14 cellular contexts compared by ENCODE assay signal in genomic region chr2:163692611-163693482, GRCh38. TPM values are rescaled to one million over a fixed set of nuclear protein-coding genes. Genes with fewer than 3 reads are reported as not detected.
DNase-seq lines count a peak whose midpoint lies in the region; ATAC-seq and TF ChIP-seq lines count a peak whose summit lies in the region.
"Had no signal": no experiment of that assay in that cellular context is flagged by ENCODE, and none has a peak within 500 bp of the region (broad histone marks: within the 10 kb centered on the region; RNA-seq: fewer than 3 reads in every experiment).

No MANE protein-coding gene starts in this region.

- in situ Hi-C loops in transverse colon (cut with MboI; ENCODE audit: low pct_ligation_motif_present in 1 of 4, low pct_unique_long_range_greater_than_20kb in 1 of 4, low sequenced_read_pairs in 3 of 4): no loop called here

- TF ChIP-seq CTCF in MCF 10A (IDR thresholded peaks at IDR 0.05; ENCODE audit: unreplicated experiment) (no peak), breast epithelium (IDR thresholded peaks at IDR 0.05) (no peak), chondrocyte (IDR thresholded peaks at IDR 0.05) (no peak), transverse colon (IDR thresholded peaks at IDR 0.05) (no peak), ovary (IDR thresholded peaks at IDR 0.05) (no peak)

- H3K4me1 Mint-ChIP-seq in MCF 10A (ENCODE audit: insufficient read depth, unreplicated experiment) (peaks cover 29% of the 10 kb centered on the region), chondrocyte (ENCODE audit: low read depth) (peaks cover 61% of the 10 kb centered on the region)
- H3K4me1 Mint-ChIP-seq: naive thymus-derived CD8-positive, alpha-beta T cell had no signal

- no peak for ATAC-seq in GM19328 (IDR thresholded peaks at IDR 0.05; ENCODE audit: unreplicated experiment)
- ATAC-seq: naive thymus-derived CD8-positive, alpha-beta T cell; stimulated activated naive CD8-positive, alpha-beta T cell treated with anti-CD3 and anti-CD28 coated beads, Interleukin-15, Interleukin-2, amounts not matched to agents 100 U/mL and 50 U/mL, for 24 hours had no signal

- H3K27me3 Mint-ChIP-seq in MCF 10A (ENCODE audit: insufficient read depth, unreplicated experiment) (no peaks in the 10 kb centered on the region), chondrocyte (ENCODE audit: low read depth) (no peaks in the 10 kb centered on the region)

- POLR2A ChIA-PET in MCF 10A (lab: Yijun Ruan, JAX): interaction anchor here (0.6 to 1.6 kb wide), 5 partner anchors 9 to 1375 kb away, joined by 3 to 7 read pairs (median 4); partner anchors contain the start of gene FIGN

- no TSS peak for BruUV-seq in MCF 10A (replicated peaks; lab: Mats Ljungman, UMichigan)

- H3K9me3 ChIP-seq in breast epithelium (no peaks in the 10 kb centered on the region), transverse colon (no peaks in the 10 kb centered on the region), ovary (no peaks in the 10 kb centered on the region)
- H3K9me3 ChIP-seq: Caco-2 had no signal

- H3K27ac Mint-ChIP-seq in MCF 10A (ENCODE audit: low read depth, unreplicated experiment) (peak overlapping the region; percentile 57), chondrocyte (ENCODE audit: unreplicated experiment) (peak overlapping the region; percentile 76)
- H3K27ac Mint-ChIP-seq: naive thymus-derived CD8-positive, alpha-beta T cell had no signal

- peaks cover under 1% of the 10 kb centered on the region for H3K36me3 Mint-ChIP-seq in MCF 10A (ENCODE audit: insufficient read depth, unreplicated experiment)
- peaks cover 2% of the 10 kb centered on the region for H3K36me3 Mint-ChIP-seq in chondrocyte (ENCODE audit: low read depth)
- H3K36me3 Mint-ChIP-seq: naive thymus-derived CD8-positive, alpha-beta T cell had no signal

- no peak for TF ChIP-seq EP300 in transverse colon (IDR thresholded peaks at IDR 0.05; ENCODE audit: low read depth)
- TF ChIP-seq EP300 in ovary (IDR thresholded peaks at IDR 0.05): no peak

- CTCF ChIA-PET in MCF 10A (lab: Yijun Ruan, JAX): interaction anchor here (0.5 to 1.4 kb wide), 6 partner anchors 8 to 310 kb away, joined by 3 to 5 read pairs (median 4); no protein-coding TSS in a partner anchor

- H3K27me3 ChIP-seq in breast epithelium (no peaks in the 10 kb centered on the region), transverse colon (no peaks in the 10 kb centered on the region), ovary (no peaks in the 10 kb centered on the region)

- H3K36me3 ChIP-seq in breast epithelium (no peaks in the 10 kb centered on the region), transverse colon (no peaks in the 10 kb centered on the region), ovary (no peaks in the 10 kb centered on the region)

- no peak for TF ChIP-seq POLR2A in breast epithelium (IDR thresholded peaks at IDR 0.05)
- no peak for TF ChIP-seq POLR2A in transverse colon (IDR thresholded peaks at IDR 0.05)
- no peak for TF ChIP-seq POLR2A in ovary (IDR thresholded peaks at IDR 0.05)

- no peak for DNase-seq in MCF 10A (ENCODE audit: unreplicated experiment)
- DNase-seq in breast epithelium (ENCODE audit: low spot score in 2 of 2): no peak
- no peak for DNase-seq in chondrocyte (ENCODE audit: low spot score)
- DNase-seq in kidney tubule cell (ENCODE audit: low spot score): peak; percentile 55
- DNase-seq in transverse colon: no peak
- DNase-seq in caudate nucleus (lab: John Stamatoyannopoulos, UW): no peak
- DNase-seq in ovary: no peak
- DNase-seq: amniotic stem cell; Caco-2; naive thymus-derived CD8-positive, alpha-beta T cell; NCI-H1048; stimulated activated naive CD8-positive, alpha-beta T cell treated with anti-CD3 and anti-CD28 coated beads, Interleukin-15, Interleukin-2, amounts not matched to agents 100 U/mL and 50 U/mL, for 24 hours had no signal

- H3K4me3 ChIP-seq in breast epithelium: no peak overlapping the region
- H3K4me3 ChIP-seq in transverse colon: no peak overlapping the region
- H3K4me3 ChIP-seq in ovary: no peak overlapping the region

- H3K4me1 ChIP-seq in breast epithelium: no peaks in the 10 kb centered on the region
- peaks cover 0 to 7% (median 3%) of the 10 kb centered on the region in 4 donors for H3K4me1 ChIP-seq in transverse colon
- H3K4me1 ChIP-seq in ovary (ENCODE audit: insufficient read depth): peaks cover 5% of the 10 kb centered on the region
- H3K4me1 ChIP-seq: Caco-2 had no signal

- H3K4me3 Mint-ChIP-seq in MCF 10A (ENCODE audit: unreplicated experiment) (peak overlapping the region; percentile 10), chondrocyte (ENCODE audit: unreplicated experiment) (no peak overlapping the region)
- H3K4me3 Mint-ChIP-seq: naive thymus-derived CD8-positive, alpha-beta T cell had no signal

- H3K27ac ChIP-seq in breast epithelium (no peak overlapping the region), transverse colon (peak overlapping the region; percentile 14 to 45 (median 36)), caudate nucleus (ENCODE audit: low read depth, low read length) (no peak overlapping the region), ovary (peak overlapping the region in 1 of 2 donors; percentile 35)
- H3K27ac ChIP-seq: 22Rv1 had no signal

- intact Hi-C loops in MCF 10A (cut with micrococcal nuclease) (loop anchor here (1.0 to 5.0 kb wide), 2 partner anchors 369 to 739 kb away; no protein-coding TSS in a partner anchor), breast epithelium (cut with DNase I; ENCODE audit: low total_unique reads) (no loop called here), transverse colon (cut with DNase I; ENCODE audit: low total_unique reads) (no loop called here), ovary (cut with DNase I) (no loop called here)

- H3K9me3 Mint-ChIP-seq in MCF 10A (ENCODE audit: unreplicated experiment): peaks cover 7% of the 10 kb centered on the region
- H3K9me3 Mint-ChIP-seq in chondrocyte (ENCODE audit: low read depth): no peaks in the 10 kb centered on the region

- WGBS in transverse colon (ENCODE audit: low coverage in 1 of 2), 2 donors: 32 to 49% methylated on average over 7 of the region's 7 CpGs
- 49 to 57% (median 51%) methylated on average over 7 of the region's 7 CpGs for WGBS in ovary, 3 donors

RNA-seq across cellular contexts. Expression of gene FIGN, which starts 43.0 kb away (rescaled TPM):
- total RNA-seq in MCF 10A (2022): 9.0 and 11.7 TPM in 2 replicates
- 10 to 100 TPM in 1 of 3 donors, 1 to 10 TPM in 2; 2.6 to 13.9 (median 5.0) TPM for total RNA-seq in breast epithelium
- 11.8 to 23.4 TPM (median 12.1 TPM) in 3 replicates for total RNA-seq in chondrocyte
- 1 to 10 TPM in 2 of 4 donors, under 1 TPM in 2; 0.75 to 1.3 (median 1.0) TPM for total RNA-seq in transverse colon
- 10 to 100 TPM in 4 of 7 donors, 1 to 10 TPM in 3; 3.9 to 15.5 (median 10.2) TPM for total RNA-seq in ovary
- polyA plus RNA-seq in ovary: 1 to 10 TPM; 2.4 to 5.9 TPM
- total RNA-seq: Caco-2; naive thymus-derived CD8-positive, alpha-beta T cell had no signal
- polyA plus RNA-seq: naive thymus-derived CD8-positive, alpha-beta T cell had no signal

Comparison
In these comparisons a context has a peak if more than half of its experiments do, and no peak if none do; other contexts are left out.
1. H3K27ac ChIP-seq: peak in transverse colon (4 of 4); none in breast epithelium (0 of 2) and caudate nucleus (single experiment).